ENCODE assay signal across 1 cellular context in genomic region chr16:591892-592517, GRCh38.
TF ChIP-seq lines count a peak whose summit lies in the region.

No MANE protein-coding gene starts in this region.

TF ChIP-seq in GM23338, 12 proteins besides CTCF, POLR2A, EP300 and RAD21 (continued from another document):
- no peak for TF ChIP-seq REST (IDR thresholded peaks at IDR 0.05; ENCODE audit: unreplicated experiment)
- TF ChIP-seq EZH2 (IDR thresholded peaks at IDR 0.05; ENCODE audit: low read depth, unreplicated experiment): no peak
- no peak for TF ChIP-seq ETS1 (IDR thresholded peaks at IDR 0.05)
- no peak for TF ChIP-seq ZNF462 (CRISPR knock-in tag; IDR thresholded peaks at IDR 0.05)
